ENCODE assay signal across 16 cellular contexts in genomic region chr12:123829561-123829960, GRCh38.
DNase-seq lines count a peak whose midpoint lies in the region; ATAC-seq, FAIRE-seq and TF ChIP-seq lines count a peak whose summit lies in the region.
"Had no signal": no experiment of that assay in that cellular context is flagged by ENCODE, and none has a peak within 500 bp of the region (broad histone marks: within the 10 kb centered on the region; RNA-seq: fewer than 3 reads in every experiment).

No MANE protein-coding gene starts in this region.

- no peak for ATAC-seq in HG03469 (IDR thresholded peaks at IDR 0.05; ENCODE audit: unreplicated experiment)
- ATAC-seq: GM23338 had no signal

- DNase-seq in ELR (ENCODE audit: low read depth) (peak; percentile 34), M059J (ENCODE audit: low read depth) (peak; percentile 9), fibroblast of mammary gland (ENCODE audit: low read depth) (peak; percentile 21), RCC 7860 (ENCODE audit: low spot score) (no peak), dermis blood vessel endothelial cell (no peak), kidney glomerular epithelial cell (lab: John Stamatoyannopoulos, UW) (no peak)
- DNase-seq: C1 segment of cervical spinal cord; Calu3; CD4-positive, alpha-beta T cell; DMS 273 treated with DMSO at 0.1 percent for 48 hours; GDM1; H7 had no signal

- FAIRE-seq in RCC 7860 (lab: Jason Lieb, UNC) = no peak
- FAIRE-seq: A204.1, GM12892 had no signal

- no peak overlapping the region for H3K4me3 ChIP-seq in fibroblast of mammary gland (ENCODE audit: control insufficient read depth, low read depth, low read length)
- H3K4me3 ChIP-seq: GM23338 had no signal

- no peak for TF ChIP-seq CTCF in fibroblast of mammary gland (conservative IDR thresholded peaks at IDR 0.05; ENCODE audit: control insufficient read depth, insufficient read depth, low read depth, low read length)

Comparison
In these comparisons a context has a peak if more than half of its experiments do, and no peak if none do; other contexts are left out.
1. DNase-seq: peak in ELR (single experiment), M059J (single experiment) and fibroblast of mammary gland (single experiment); none in RCC 7860 (single experiment), dermis blood vessel endothelial cell (single experiment) and kidney glomerular epithelial cell (single experiment).